In the genomic region with DNA sequence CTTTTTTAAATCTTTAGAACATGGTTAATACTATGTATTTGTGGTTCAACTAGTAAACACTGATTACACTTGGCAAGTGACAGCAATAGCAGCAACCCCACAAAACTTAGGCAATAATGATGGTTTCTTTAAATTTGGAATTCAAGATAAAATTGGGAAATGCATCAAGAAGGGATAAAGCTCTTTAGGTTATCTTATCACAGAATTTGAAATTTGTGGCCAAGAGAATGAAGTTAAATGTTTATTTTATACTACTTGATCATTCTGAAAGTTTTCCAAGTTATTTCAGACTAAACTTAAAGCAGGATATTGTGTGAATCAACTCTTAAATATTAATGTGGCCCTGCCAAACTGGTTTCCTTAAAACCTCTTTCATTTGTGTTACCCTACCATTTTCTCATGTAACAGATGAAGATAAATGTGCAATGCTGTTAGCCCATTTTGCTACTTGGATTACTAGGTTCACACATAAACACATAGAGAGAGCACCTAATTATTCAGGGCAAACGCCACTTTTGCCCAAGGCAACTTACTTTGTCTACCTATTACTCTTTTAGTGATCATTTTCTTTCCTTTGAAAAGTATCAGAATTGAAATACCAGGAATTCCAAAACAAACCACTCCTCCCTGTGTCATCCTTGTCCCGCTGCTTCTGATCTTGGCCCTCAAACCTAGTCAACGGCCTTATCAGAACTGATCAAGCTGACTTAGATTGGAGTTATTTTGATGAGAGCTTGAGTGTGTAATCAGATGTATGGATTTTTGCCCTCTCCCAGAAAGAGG, we compare ENCODE assay signal across 15 cellular contexts.
DNase-seq lines count a peak whose midpoint lies in the region; ATAC-seq and TF ChIP-seq lines count a peak whose summit lies in the region.
"Had no signal": no experiment of that assay in that cellular context is flagged by ENCODE, and none has a peak within 500 bp of the region (broad histone marks: within the 10 kb centered on the region; RNA-seq: fewer than 3 reads in every experiment).

No MANE protein-coding gene starts in this region.

- WGBS in mesenchymal stem cell: 46% methylated on average over 3 of the region's 3 CpGs
- 72 to 75% methylated on average over 3 of the region's 3 CpGs for WGBS in thyroid gland, 2 donors

- POLR2A ChIA-PET in BJ (lab: Charles Lee): no interaction called here
- POLR2A ChIA-PET in naive thymus-derived CD8-positive, alpha-beta T cell (lab: Charles Lee): no interaction called here

- no peak overlapping the region for H3K4ac ChIP-seq in mesenchymal stem cell (ENCODE audit: low read depth in 1 of 2, low read length in 2 of 2)

- no peak overlapping the region for H3K4me3 ChIP-seq in BJ (ENCODE audit: low read depth, low read length)
- H3K4me3 ChIP-seq in MG63: no peak overlapping the region
- no peak overlapping the region for H3K4me3 ChIP-seq in choroid plexus epithelial cell (ENCODE audit: low read depth, low read length)
- H3K4me3 ChIP-seq in mesenchymal stem cell (ENCODE audit: insufficient read depth in 1 of 2, low read depth in 1 of 2, low read length in 2 of 2): no peak overlapping the region
- H3K4me3 ChIP-seq in thyroid gland (replicated peaks in 1 of 3): no peak overlapping the region

- H3K4me2 ChIP-seq in mesenchymal stem cell (ENCODE audit: low read length, poor library complexity, severe bottlenecking): no peak overlapping the region

- H4K91ac ChIP-seq in mesenchymal stem cell (ENCODE audit: low read length): no peak overlapping the region

- no peak overlapping the region for H2AFZ ChIP-seq in mesenchymal stem cell (ENCODE audit: low read depth, low read length)

- H3K27me3 ChIP-seq in BJ (ENCODE audit: control insufficient read depth, insufficient read depth, low read length) (no peaks in the 10 kb centered on the region), MG63 (no peaks in the 10 kb centered on the region), mesenchymal stem cell (ENCODE audit: control insufficient read depth in 1 of 2, insufficient read depth in 1 of 2, low read length in 2 of 2) (no peaks in the 10 kb centered on the region), thyroid gland (no peaks in the 10 kb centered on the region)

- H2BK15ac ChIP-seq in mesenchymal stem cell (ENCODE audit: low read depth, poor library complexity, severe bottlenecking): no peak overlapping the region

- no peak overlapping the region for H2BK5ac ChIP-seq in mesenchymal stem cell (ENCODE audit: low read depth, low read length, poor library complexity, severe bottlenecking)

- H3K14ac ChIP-seq in mesenchymal stem cell (ENCODE audit: low read length in 2 of 2): no peak overlapping the region

- DNase-seq in BJ (ENCODE audit: low read depth): peak; percentile 27
- peak; percentile 45 for DNase-seq in MG63
- DNase-seq in choroid plexus epithelial cell (ENCODE audit: low read depth): peak; percentile 35
- peak; percentile 21 for DNase-seq in mesenchymal stem cell
- DNase-seq in naive thymus-derived CD8-positive, alpha-beta T cell: no peak
- no peak for DNase-seq in middle frontal gyrus (ENCODE audit: extremely low spot score, low spot score)
- no peak for DNase-seq in thyroid gland
- no peak for DNase-seq in glomerular visceral epithelial cell (ENCODE audit: extremely low spot score)
- DNase-seq: activated CD4-positive, alpha-beta memory T cell treated with anti-CD3 and anti-CD28 coated beads for 36 hours; KG1; NCI-H524; nucleus accumbens; stimulated activated naive CD4-positive, alpha-beta T cell had no signal

- peaks cover 0 to 1% (median 0%) of the 10 kb centered on the region in 4 donors for H3K4me1 Mint-ChIP-seq in naive thymus-derived CD8-positive, alpha-beta T cell
- H3K4me1 Mint-ChIP-seq: activated naive CD4-positive, alpha-beta T cell treated with anti-CD3 and anti-CD28 coated beads, Interleukin-2, amount 50 U/mL, for 24 hours; B cell had no signal

- no peaks in the 10 kb centered on the region for H3K4me1 ChIP-seq in mesenchymal stem cell (ENCODE audit: control insufficient read depth, insufficient read depth, low read depth, low read length)
- peaks cover 3 to 12% of the 10 kb centered on the region in 2 donors for H3K4me1 ChIP-seq in thyroid gland

- peak overlapping the region; percentile 49 for H2BK120ac ChIP-seq in mesenchymal stem cell (ENCODE audit: low read depth, low read length)

- no peak overlapping the region for H3K4me3 Mint-ChIP-seq in naive thymus-derived CD8-positive, alpha-beta T cell
- H3K4me3 Mint-ChIP-seq: activated CD4-positive, alpha-beta memory T cell treated with anti-CD3 and anti-CD28 coated beads for 36 hours; activated naive CD4-positive, alpha-beta T cell treated with anti-CD3 and anti-CD28 coated beads, Interleukin-2, amount 50 U/mL, for 24 hours; B cell had no signal

- H3K23ac ChIP-seq in mesenchymal stem cell (ENCODE audit: low read length in 2 of 2): no peak overlapping the region

- H3K27ac ChIP-seq in mesenchymal stem cell (ENCODE audit: low read length, poor library complexity, severe bottlenecking) (no peak overlapping the region), thyroid gland (no peak overlapping the region)

- H3K27me3 Mint-ChIP-seq in naive thymus-derived CD8-positive, alpha-beta T cell: no peaks in the 10 kb centered on the region
- H3K27me3 Mint-ChIP-seq: activated CD4-positive, alpha-beta memory T cell treated with anti-CD3 and anti-CD28 coated beads for 36 hours; activated naive CD4-positive, alpha-beta T cell treated with anti-CD3 and anti-CD28 coated beads, Interleukin-2, amount 50 U/mL, for 24 hours; B cell had no signal

- H3K27ac Mint-ChIP-seq in naive thymus-derived CD8-positive, alpha-beta T cell: no peak overlapping the region
- H3K27ac Mint-ChIP-seq: activated CD4-positive, alpha-beta memory T cell treated with anti-CD3 and anti-CD28 coated beads for 36 hours; activated naive CD4-positive, alpha-beta T cell treated with anti-CD3 and anti-CD28 coated beads, Interleukin-2, amount 50 U/mL, for 24 hours; B cell had no signal

- H3K9me3 ChIP-seq in MG63 (no peaks in the 10 kb centered on the region), mesenchymal stem cell (ENCODE audit: control insufficient read depth, low read length) (no peaks in the 10 kb centered on the region), thyroid gland (no peaks in the 10 kb centered on the region)

- H3K9me3 Mint-ChIP-seq in naive thymus-derived CD8-positive, alpha-beta T cell: peaks cover 0 to 10% (median 0%) of the 10 kb centered on the region in 9 donors
- H3K9me3 Mint-ChIP-seq: activated naive CD4-positive, alpha-beta T cell treated with anti-CD3 and anti-CD28 coated beads, Interleukin-2, amount 50 U/mL, for 24 hours had no signal

- peak overlapping the region in 1 of 2 experiments; percentile 12 for H3K18ac ChIP-seq in mesenchymal stem cell (ENCODE audit: low read depth in 1 of 2, low read length in 2 of 2)

- no peak for ATAC-seq in naive thymus-derived CD8-positive, alpha-beta T cell

- no peak overlapping the region for H2BK12ac ChIP-seq in mesenchymal stem cell (ENCODE audit: low read length in 2 of 2)

- no peaks in the 10 kb centered on the region for H3K36me3 Mint-ChIP-seq in naive thymus-derived CD8-positive, alpha-beta T cell
- H3K36me3 Mint-ChIP-seq: activated CD4-positive, alpha-beta memory T cell treated with anti-CD3 and anti-CD28 coated beads for 36 hours; activated naive CD4-positive, alpha-beta T cell treated with anti-CD3 and anti-CD28 coated beads, Interleukin-2, amount 50 U/mL, for 24 hours had no signal

- TF ChIP-seq POLR2A in thyroid gland (IDR thresholded peaks at IDR 0.05): no peak

- no peaks in the 10 kb centered on the region for H3K79me1 ChIP-seq in mesenchymal stem cell (replicated peaks; ENCODE audit: low read length, poor library complexity, severe bottlenecking)

- H3K36me3 ChIP-seq in BJ (ENCODE audit: control insufficient read depth, insufficient read depth, low read length) (no peaks in the 10 kb centered on the region), MG63 (no peaks in the 10 kb centered on the region), mesenchymal stem cell (ENCODE audit: control insufficient read depth in 1 of 2, insufficient read depth in 2 of 2, low read depth in 1 of 2, low read length in 2 of 2) (no peaks in the 10 kb centered on the region), thyroid gland (no peaks in the 10 kb centered on the region)

- intact Hi-C loops in thyroid gland (cut with DNase I): no loop called here

- no peak overlapping the region for H4K8ac ChIP-seq in mesenchymal stem cell (ENCODE audit: low read length)

- no peak overlapping the region for H2AK5ac ChIP-seq in mesenchymal stem cell (ENCODE audit: low read length, severe bottlenecking)

- CTCF ChIA-PET in BJ (lab: Yijun Ruan, JAX): no interaction called here

- H3K9ac ChIP-seq in mesenchymal stem cell (ENCODE audit: low read length): peak overlapping the region; percentile 72

- TF ChIP-seq CTCF in BJ (IDR thresholded peaks at IDR 0.05; ENCODE audit: insufficient read depth, low read depth, low read length): no peak
- no peak for TF ChIP-seq CTCF in choroid plexus epithelial cell (conservative IDR thresholded peaks at IDR 0.05; ENCODE audit: low read depth, low read length)
- TF ChIP-seq CTCF in thyroid gland (IDR thresholded peaks at IDR 0.05): no peak

Comparison
In these comparisons a context has a peak if more than half of its experiments do, and no peak if none do; other contexts are left out.
1. DNase-seq: peak in BJ (single experiment), MG63 (single experiment), choroid plexus epithelial cell (single experiment) and mesenchymal stem cell (single experiment); none in naive thymus-derived CD8-positive, alpha-beta T cell (0 of 10), middle frontal gyrus (single experiment), thyroid gland (0 of 2) and glomerular visceral epithelial cell (single experiment).